ENCODE assay signal across 1 cellular context in genomic region chr17:47813512-47814031, GRCh38.
TF ChIP-seq lines count a peak whose summit lies in the region.

No MANE protein-coding gene starts in this region.

TF ChIP-seq in HepG2, 621 proteins besides CTCF, POLR2A, EP300 and RAD21:
- TF ChIP-seq BATF2 (CRISPR knock-in tag; IDR thresholded peaks at IDR 0.05), result no peak
- TF ChIP-seq AGO2 (optimal IDR thresholded peaks at IDR 0.05; ENCODE audit: low read depth, low read length), result peak; percentile 31
